In the genomic region with DNA sequence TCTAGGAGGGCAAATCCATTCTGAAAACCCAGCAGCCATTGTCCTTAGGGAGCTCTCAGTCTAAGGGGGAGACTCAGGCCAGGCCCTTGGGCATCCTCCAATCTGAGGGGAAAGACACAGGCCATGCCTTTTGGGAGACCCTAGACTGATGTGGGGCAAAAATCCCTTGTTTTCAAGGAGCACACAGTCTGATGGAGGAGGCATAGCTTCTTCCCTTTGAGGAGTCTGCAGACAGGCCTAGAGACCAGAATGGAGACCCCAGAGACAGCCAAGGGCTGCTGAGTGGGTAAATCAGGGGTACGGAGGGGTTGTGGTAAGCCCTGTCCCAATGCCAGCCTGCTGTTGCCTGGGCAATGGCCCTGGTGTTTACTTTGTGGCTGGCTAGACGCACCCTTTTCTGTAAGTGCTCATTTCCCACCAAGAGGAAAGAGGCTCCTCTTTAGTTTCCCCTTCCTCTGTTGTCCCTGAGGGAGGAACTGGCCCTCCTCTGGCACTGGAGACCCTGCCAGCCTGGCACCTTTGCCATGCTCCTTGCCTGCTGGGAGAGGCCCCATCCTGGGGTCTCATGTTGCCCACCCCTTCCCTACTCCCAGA, we compare ENCODE assay signal across 1 cellular context.
TF ChIP-seq lines count a peak whose summit lies in the region.

No MANE protein-coding gene starts in this region.

TF ChIP-seq in GM23338, 12 proteins besides CTCF, POLR2A, EP300 and RAD21:
- TF ChIP-seq, protein P1, sequence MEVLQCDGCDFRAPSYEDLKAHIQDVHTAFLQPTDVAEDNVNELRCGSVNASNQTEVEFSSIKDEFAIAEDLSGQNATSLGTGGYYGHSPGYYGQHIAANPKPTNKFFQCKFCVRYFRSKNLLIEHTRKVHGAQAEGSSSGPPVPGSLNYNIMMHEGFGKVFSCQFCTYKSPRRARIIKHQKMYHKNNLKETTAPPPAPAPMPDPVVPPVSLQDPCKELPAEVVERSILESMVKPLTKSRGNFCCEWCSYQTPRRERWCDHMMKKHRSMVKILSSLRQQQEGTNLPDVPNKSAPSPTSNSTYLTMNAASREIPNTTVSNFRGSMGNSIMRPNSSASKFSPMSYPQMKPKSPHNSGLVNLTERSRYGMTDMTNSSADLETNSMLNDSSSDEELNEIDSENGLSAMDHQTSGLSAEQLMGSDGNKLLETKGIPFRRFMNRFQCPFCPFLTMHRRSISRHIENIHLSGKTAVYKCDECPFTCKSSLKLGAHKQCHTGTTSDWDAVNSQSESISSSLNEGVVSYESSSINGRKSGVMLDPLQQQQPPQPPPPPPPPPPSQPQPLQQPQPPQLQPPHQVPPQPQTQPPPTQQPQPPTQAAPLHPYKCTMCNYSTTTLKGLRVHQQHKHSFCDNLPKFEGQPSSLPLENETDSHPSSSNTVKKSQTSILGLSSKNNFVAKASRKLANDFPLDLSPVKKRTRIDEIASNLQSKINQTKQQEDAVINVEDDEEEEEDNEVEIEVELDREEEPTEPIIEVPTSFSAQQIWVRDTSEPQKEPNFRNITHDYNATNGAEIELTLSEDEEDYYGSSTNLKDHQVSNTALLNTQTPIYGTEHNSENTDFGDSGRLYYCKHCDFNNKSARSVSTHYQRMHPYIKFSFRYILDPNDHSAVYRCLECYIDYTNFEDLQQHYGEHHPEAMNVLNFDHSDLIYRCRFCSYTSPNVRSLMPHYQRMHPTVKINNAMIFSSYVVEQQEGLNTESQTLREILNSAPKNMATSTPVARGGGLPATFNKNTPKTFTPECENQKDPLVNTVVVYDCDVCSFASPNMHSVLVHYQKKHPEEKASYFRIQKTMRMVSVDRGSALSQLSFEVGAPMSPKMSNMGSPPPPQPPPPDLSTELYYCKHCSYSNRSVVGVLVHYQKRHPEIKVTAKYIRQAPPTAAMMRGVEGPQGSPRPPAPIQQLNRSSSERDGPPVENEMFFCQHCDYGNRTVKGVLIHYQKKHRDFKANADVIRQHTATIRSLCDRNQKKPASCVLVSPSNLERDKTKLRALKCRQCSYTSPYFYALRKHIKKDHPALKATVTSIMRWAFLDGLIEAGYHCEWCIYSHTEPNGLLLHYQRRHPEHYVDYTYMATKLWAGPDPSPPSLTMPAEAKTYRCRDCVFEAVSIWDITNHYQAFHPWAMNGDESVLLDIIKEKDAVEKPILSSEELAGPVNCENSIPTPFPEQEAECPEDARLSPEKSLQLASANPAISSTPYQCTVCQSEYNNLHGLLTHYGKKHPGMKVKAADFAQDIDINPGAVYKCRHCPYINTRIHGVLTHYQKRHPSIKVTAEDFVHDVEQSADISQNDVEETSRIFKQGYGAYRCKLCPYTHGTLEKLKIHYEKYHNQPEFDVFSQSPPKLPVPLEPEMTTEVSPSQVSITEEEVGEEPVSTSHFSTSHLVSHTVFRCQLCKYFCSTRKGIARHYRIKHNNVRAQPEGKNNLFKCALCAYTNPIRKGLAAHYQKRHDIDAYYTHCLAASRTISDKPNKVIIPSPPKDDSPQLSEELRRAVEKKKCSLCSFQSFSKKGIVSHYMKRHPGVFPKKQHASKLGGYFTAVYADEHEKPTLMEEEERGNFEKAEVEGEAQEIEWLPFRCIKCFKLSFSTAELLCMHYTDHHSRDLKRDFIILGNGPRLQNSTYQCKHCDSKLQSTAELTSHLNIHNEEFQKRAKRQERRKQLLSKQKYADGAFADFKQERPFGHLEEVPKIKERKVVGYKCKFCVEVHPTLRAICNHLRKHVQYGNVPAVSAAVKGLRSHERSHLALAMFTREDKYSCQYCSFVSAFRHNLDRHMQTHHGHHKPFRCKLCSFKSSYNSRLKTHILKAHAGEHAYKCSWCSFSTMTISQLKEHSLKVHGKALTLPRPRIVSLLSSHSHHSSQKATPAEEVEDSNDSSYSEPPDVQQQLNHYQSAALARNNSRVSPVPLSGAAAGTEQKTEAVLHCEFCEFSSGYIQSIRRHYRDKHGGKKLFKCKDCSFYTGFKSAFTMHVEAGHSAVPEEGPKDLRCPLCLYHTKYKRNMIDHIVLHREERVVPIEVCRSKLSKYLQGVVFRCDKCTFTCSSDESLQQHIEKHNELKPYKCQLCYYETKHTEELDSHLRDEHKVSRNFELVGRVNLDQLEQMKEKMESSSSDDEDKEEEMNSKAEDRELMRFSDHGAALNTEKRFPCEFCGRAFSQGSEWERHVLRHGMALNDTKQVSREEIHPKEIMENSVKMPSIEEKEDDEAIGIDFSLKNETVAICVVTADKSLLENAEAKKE (CRISPR knock-in tag; IDR thresholded peaks at IDR 0.05), result no peak
- TF ChIP-seq, protein P2, sequence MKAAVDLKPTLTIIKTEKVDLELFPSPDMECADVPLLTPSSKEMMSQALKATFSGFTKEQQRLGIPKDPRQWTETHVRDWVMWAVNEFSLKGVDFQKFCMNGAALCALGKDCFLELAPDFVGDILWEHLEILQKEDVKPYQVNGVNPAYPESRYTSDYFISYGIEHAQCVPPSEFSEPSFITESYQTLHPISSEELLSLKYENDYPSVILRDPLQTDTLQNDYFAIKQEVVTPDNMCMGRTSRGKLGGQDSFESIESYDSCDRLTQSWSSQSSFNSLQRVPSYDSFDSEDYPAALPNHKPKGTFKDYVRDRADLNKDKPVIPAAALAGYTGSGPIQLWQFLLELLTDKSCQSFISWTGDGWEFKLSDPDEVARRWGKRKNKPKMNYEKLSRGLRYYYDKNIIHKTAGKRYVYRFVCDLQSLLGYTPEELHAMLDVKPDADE (IDR thresholded peaks at IDR 0.05), result no peak
- no peak for TF ChIP-seq STAT1 (IDR thresholded peaks at IDR 0.05; ENCODE audit: unreplicated experiment)
- TF ChIP-seq, protein P3, sequence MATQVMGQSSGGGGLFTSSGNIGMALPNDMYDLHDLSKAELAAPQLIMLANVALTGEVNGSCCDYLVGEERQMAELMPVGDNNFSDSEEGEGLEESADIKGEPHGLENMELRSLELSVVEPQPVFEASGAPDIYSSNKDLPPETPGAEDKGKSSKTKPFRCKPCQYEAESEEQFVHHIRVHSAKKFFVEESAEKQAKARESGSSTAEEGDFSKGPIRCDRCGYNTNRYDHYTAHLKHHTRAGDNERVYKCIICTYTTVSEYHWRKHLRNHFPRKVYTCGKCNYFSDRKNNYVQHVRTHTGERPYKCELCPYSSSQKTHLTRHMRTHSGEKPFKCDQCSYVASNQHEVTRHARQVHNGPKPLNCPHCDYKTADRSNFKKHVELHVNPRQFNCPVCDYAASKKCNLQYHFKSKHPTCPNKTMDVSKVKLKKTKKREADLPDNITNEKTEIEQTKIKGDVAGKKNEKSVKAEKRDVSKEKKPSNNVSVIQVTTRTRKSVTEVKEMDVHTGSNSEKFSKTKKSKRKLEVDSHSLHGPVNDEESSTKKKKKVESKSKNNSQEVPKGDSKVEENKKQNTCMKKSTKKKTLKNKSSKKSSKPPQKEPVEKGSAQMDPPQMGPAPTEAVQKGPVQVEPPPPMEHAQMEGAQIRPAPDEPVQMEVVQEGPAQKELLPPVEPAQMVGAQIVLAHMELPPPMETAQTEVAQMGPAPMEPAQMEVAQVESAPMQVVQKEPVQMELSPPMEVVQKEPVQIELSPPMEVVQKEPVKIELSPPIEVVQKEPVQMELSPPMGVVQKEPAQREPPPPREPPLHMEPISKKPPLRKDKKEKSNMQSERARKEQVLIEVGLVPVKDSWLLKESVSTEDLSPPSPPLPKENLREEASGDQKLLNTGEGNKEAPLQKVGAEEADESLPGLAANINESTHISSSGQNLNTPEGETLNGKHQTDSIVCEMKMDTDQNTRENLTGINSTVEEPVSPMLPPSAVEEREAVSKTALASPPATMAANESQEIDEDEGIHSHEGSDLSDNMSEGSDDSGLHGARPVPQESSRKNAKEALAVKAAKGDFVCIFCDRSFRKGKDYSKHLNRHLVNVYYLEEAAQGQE (IDR thresholded peaks at IDR 0.05; ENCODE audit: unreplicated experiment), result no peak
- no peak for TF ChIP-seq NANOG (IDR thresholded peaks at IDR 0.05; ENCODE audit: borderline replicate concordance)
- TF ChIP-seq CREB1 (CRISPR knock-in tag; IDR thresholded peaks at IDR 0.05; ENCODE audit: low read depth), result no peak
